Comparison of ENCODE assay signal across 8 cellular contexts in genomic region chr14:21852061-21852664, GRCh38.
A peak's percentile ranks its signal among the peaks of the same experiment; 100 is the strongest.
DNase-seq lines count a peak whose midpoint lies in the region; ATAC-seq lines count a peak whose summit lies in the region.

No MANE protein-coding gene starts in this region.

- H3K4me3 Mint-ChIP-seq in T-helper 1 cell treated with Interleukin-12 subunit alpha and Interleukin-12 subunit beta and Interleukin-4 antibody, amounts not matched to agents 30 μg/mL and 1 μg/mL, for 36 hours: peak overlapping the region; percentile 75

- ATAC-seq in HG02588 (IDR thresholded peaks at IDR 0.05; ENCODE audit: unreplicated experiment): peak; percentile 69
- ATAC-seq in HG02642 (IDR thresholded peaks at IDR 0.05; ENCODE audit: poor library complexity, unreplicated experiment): no peak
- no peak for ATAC-seq in GM21360 (IDR thresholded peaks at IDR 0.05; ENCODE audit: unreplicated experiment)

- in situ Hi-C loops in Caki2 (cut with HindIII; ENCODE audit: low pct_unique_long_range_greater_than_20kb, low sequenced_read_pairs): no loop called here

- peaks cover 11% of the 10 kb centered on the region for H3K4me1 Mint-ChIP-seq in T-helper 1 cell treated with Interleukin-12 subunit alpha and Interleukin-12 subunit beta and Interleukin-4 antibody, amounts not matched to agents 30 μg/mL and 1 μg/mL, for 36 hours (ENCODE audit: low read depth)

- peaks cover 17% of the 10 kb centered on the region for H3K36me3 Mint-ChIP-seq in T-helper 1 cell treated with Interleukin-12 subunit alpha and Interleukin-12 subunit beta and Interleukin-4 antibody, amounts not matched to agents 30 μg/mL and 1 μg/mL, for 36 hours (ENCODE audit: low read depth)

- no peaks in the 10 kb centered on the region for H3K9me3 Mint-ChIP-seq in T-helper 1 cell treated with Interleukin-12 subunit alpha and Interleukin-12 subunit beta and Interleukin-4 antibody, amounts not matched to agents 30 μg/mL and 1 μg/mL, for 36 hours

- peaks cover 29% of the 10 kb centered on the region for H3K27me3 Mint-ChIP-seq in T-helper 1 cell treated with Interleukin-12 subunit alpha and Interleukin-12 subunit beta and Interleukin-4 antibody, amounts not matched to agents 30 μg/mL and 1 μg/mL, for 36 hours (ENCODE audit: low read depth)

- DNase-seq in Caki2 (ENCODE audit: low read depth): peak; percentile 3
- DNase-seq in amygdala (lab: John Stamatoyannopoulos, UW): peak in 33 of 56 donors; percentile 0 to 73 (median 22)
- DNase-seq in kidney glomerular epithelial cell (lab: John Stamatoyannopoulos, UW): peak; percentile 12
- DNase-seq in stimulated activated CD4-positive, alpha-beta T cell treated with anti-CD3 and anti-CD28 coated beads, Interleukin-4, amount 100 ng/mL, for 48 hours (ENCODE audit: low read depth in 2 of 2): peak; percentile 60 to 62

- H3K27ac Mint-ChIP-seq in T-helper 1 cell treated with Interleukin-12 subunit alpha and Interleukin-12 subunit beta and Interleukin-4 antibody, amounts not matched to agents 30 μg/mL and 1 μg/mL, for 36 hours: peak overlapping the region; percentile 52

Comparison
In these comparisons a context has a peak if more than half of its experiments do, and no peak if none do; other contexts are left out.
1. DNase-seq: peak in every context shown above with its lines; median percentile 61 in stimulated activated CD4-positive, alpha-beta T cell treated with anti-CD3 and anti-CD28 coated beads, Interleukin-4, amount 100 ng/mL, for 48 hours; 22 in amygdala; 12 in kidney glomerular epithelial cell; 3 in Caki2.